Comparison of ENCODE assay signal across 1 cellular context in genomic region chr16:78763821-78764440, GRCh38.
TF ChIP-seq lines count a peak whose summit lies in the region.

No MANE protein-coding gene starts in this region.

TF ChIP-seq in liver, 16 proteins besides CTCF, POLR2A, EP300 and RAD21 (continued from another document):
- TF ChIP-seq REST (IDR thresholded peaks at IDR 0.05): peak; percentile 19
- TF ChIP-seq EGR1 (IDR thresholded peaks at IDR 0.05; ENCODE audit: low read depth in 2 of 2): no peak
- TF ChIP-seq FOXA1 (IDR thresholded peaks at IDR 0.05): no peak
- peak in 1 of 2 donors; percentile 53 for TF ChIP-seq HNF4A (conservative IDR thresholded peaks at IDR 0.05)
- no peak for TF ChIP-seq NR2F2 (IDR thresholded peaks at IDR 0.05)
- no peak for TF ChIP-seq GABPA (IDR thresholded peaks at IDR 0.05 in 1 of 2, conservative IDR thresholded peaks at IDR 0.05 in 1 of 2)
- no peak for TF ChIP-seq FOXA2 (IDR thresholded peaks at IDR 0.05)
- TF ChIP-seq MAX (IDR thresholded peaks at IDR 0.05): no peak
- peak; percentile 65 for TF ChIP-seq YY1 (IDR thresholded peaks at IDR 0.05)
- no peak for TF ChIP-seq HNF4G (IDR thresholded peaks at IDR 0.05)
- no peak for TF ChIP-seq ATF3 (IDR thresholded peaks at IDR 0.05)
- no peak for TF ChIP-seq RXRA (IDR thresholded peaks at IDR 0.05)
TF ChIP-seq in liver: peak in this region for 3.
